In genomic region chr5:43514471-43514815, GRCh38 we compare ENCODE assay signal across 8 cellular contexts. TPM values are rescaled to one million over a fixed set of nuclear protein-coding genes. Genes with fewer than 3 reads are reported as not detected.
DNase-seq lines count a peak whose midpoint lies in the region; ATAC-seq and TF ChIP-seq lines count a peak whose summit lies in the region.

No MANE protein-coding gene starts in this region.

- POLR2A ChIA-PET in A673 (lab: Charles Lee; ENCODE audit: low non-redundant PET) = interaction anchor here (0.6 kb wide), 1 partner anchor 31 kb away, joined by 3 read pairs; the partner anchor contains the start of gene TMEM267

- ATAC-seq in HG02610 (IDR thresholded peaks at IDR 0.05; ENCODE audit: unreplicated experiment) = peak; percentile 33
- peak; percentile 83 for ATAC-seq in stimulated activated naive CD8-positive, alpha-beta T cell treated with anti-CD3 and anti-CD28 coated beads, Interleukin-15, amount 100 ng/mL, for 72 hours

- no peaks in the 10 kb centered on the region for H3K27me3 Mint-ChIP-seq in stimulated activated naive CD8-positive, alpha-beta T cell treated with anti-CD3 and anti-CD28 coated beads, Interleukin-15, amount 100 ng/mL, for 72 hours

- in situ Hi-C loops in astrocyte of the spinal cord (cut with HindIII; ENCODE audit: low sequenced_read_pairs) = no loop called here

- no peak for TF ChIP-seq CTCF in A673 (conservative IDR thresholded peaks at IDR 0.05; ENCODE audit: low read depth, low read length)
- TF ChIP-seq CTCF in astrocyte of the spinal cord (IDR thresholded peaks at IDR 0.05; ENCODE audit: low read depth, low read length) = no peak

- H3K27ac ChIP-seq in A673 (ENCODE audit: low read depth, low read length, poor library complexity, severe bottlenecking) = peak overlapping the region; percentile 79

- no peaks in the 10 kb centered on the region for H3K27me3 ChIP-seq in A673 (replicated peaks; ENCODE audit: insufficient read depth, low read depth, low read length, poor library complexity)

- peak overlapping the region; percentile 76 to 88 for H3K4me3 Mint-ChIP-seq in stimulated activated naive CD8-positive, alpha-beta T cell treated with anti-CD3 and anti-CD28 coated beads, Interleukin-15, amount 100 ng/mL, for 72 hours

- H3K9me3 Mint-ChIP-seq in stimulated activated naive CD8-positive, alpha-beta T cell treated with anti-CD3 and anti-CD28 coated beads, Interleukin-15, amount 100 ng/mL, for 72 hours = peaks cover 0 to 4% of the 10 kb centered on the region in 2 donors

- peak overlapping the region; percentile 95 to 97 for H3K27ac Mint-ChIP-seq in stimulated activated naive CD8-positive, alpha-beta T cell treated with anti-CD3 and anti-CD28 coated beads, Interleukin-15, amount 100 ng/mL, for 72 hours

- intact Hi-C loops in A673 (cut with micrococcal nuclease; ENCODE audit: unreplicated experiment) = no loop called here

- TSS peak; percentile 86 for BruUV-seq in A673 (replicated peaks; lab: Mats Ljungman, UMichigan)

- DNase-seq in A673 (ENCODE audit: low spot score) (no peak), GM04504 (ENCODE audit: low read depth) (peak; percentile 42), NCI-H187 treated with DMSO at 0.1 percent for 48 hours (lab: John Stamatoyannopoulos, UW) (peak; percentile 19), astrocyte of the spinal cord (ENCODE audit: low read depth, low spot score) (peak; percentile 83), kidney tubule cell (ENCODE audit: low spot score) (peak; percentile 68), putamen (ENCODE audit: low spot score) (no peak)
- no peak for DNase-seq in stimulated activated naive CD8-positive, alpha-beta T cell treated with anti-CD3 and anti-CD28 coated beads, Interleukin-15, amount 100 ng/mL, for 72 hours

- CTCF ChIA-PET in A673 (lab: Charles Lee) = no interaction called here

- H3K36me3 ChIP-seq in A673 (ENCODE audit: insufficient read depth, low read length, poor library complexity, severe bottlenecking) = no peaks in the 10 kb centered on the region

- H3K4me1 ChIP-seq in A673 (ENCODE audit: insufficient read depth, low read length, poor library complexity, severe bottlenecking) = peaks cover 20% of the 10 kb centered on the region

- no peaks in the 10 kb centered on the region for H3K9me3 ChIP-seq in A673 (ENCODE audit: low read depth, low read length, poor library complexity, severe bottlenecking)

- H3K4me1 Mint-ChIP-seq in stimulated activated naive CD8-positive, alpha-beta T cell treated with anti-CD3 and anti-CD28 coated beads, Interleukin-15, amount 100 ng/mL, for 72 hours = peaks cover 32% of the 10 kb centered on the region

- H3K4me3 ChIP-seq in A673 (ENCODE audit: low read depth, low read length, poor library complexity, severe bottlenecking) (peak overlapping the region; percentile 57), astrocyte of the spinal cord (ENCODE audit: low read depth, low read length) (peak overlapping the region; percentile 79)

RNA-seq across cellular contexts. Expression of gene C5orf34, which starts 0.5 kb away (rescaled TPM):
- 15.0 and 17.0 TPM in 2 replicates for total RNA-seq in A673 (2021)

RNA-seq across cellular contexts. Expression of gene TMEM267, which starts 30.8 kb away (rescaled TPM):
- total RNA-seq in A673 (2021) = 9.7 and 9.8 TPM in 2 replicates

RNA-seq across cellular contexts. Expression of gene PAIP1, which starts 42.4 kb away (rescaled TPM):
- 113 and 118 TPM in 2 replicates for total RNA-seq in A673 (2021)

Comparison
In these comparisons a context has a peak if more than half of its experiments do, and no peak if none do; other contexts are left out.
1. DNase-seq: peak in GM04504 (single experiment), NCI-H187 treated with DMSO at 0.1 percent for 48 hours (single experiment), astrocyte of the spinal cord (single experiment) and kidney tubule cell (single experiment); none in A673 (single experiment), stimulated activated naive CD8-positive, alpha-beta T cell treated with anti-CD3 and anti-CD28 coated beads, Interleukin-15, amount 100 ng/mL, for 72 hours (0 of 2) and putamen (single experiment).